ENCODE assay signal across 19 cellular contexts in genomic region chr1:2155147-2155598, GRCh38.
"Had no signal": no experiment of that assay in that cellular context is flagged by ENCODE, and none has a peak within 500 bp of the region (broad histone marks: within the 10 kb centered on the region; RNA-seq: fewer than 3 reads in every experiment).

No MANE protein-coding gene starts in this region.

- H3K4me3 Mint-ChIP-seq: activated CD4-positive, alpha-beta T cell treated with anti-CD3 and anti-CD28 coated beads, Interleukin-2, amount 10 ng/mL, durations not matched to agents 24 days and 14 days; activated CD8-positive, alpha-beta T cell treated with anti-CD3 and anti-CD28 coated beads for 36 hours; activated naive CD4-positive, alpha-beta T cell treated with anti-CD3 and anti-CD28 coated beads, Interleukin-2, amount 50 U/mL, for 24 hours; stimulated activated memory B cell treated with anti-CD40 and anti-IgM and Interleukin-4, amounts not matched to agents 10 μg/mL and 1 μg/mL and 100 μg/mL, for 72 hours had no signal

- DNase-seq: activated CD4-positive, alpha-beta T cell treated with anti-CD3 and anti-CD28 coated beads, Interleukin-2, amount 10 ng/mL, durations not matched to agents 24 days and 14 days; activated CD8-positive, alpha-beta T cell treated with anti-CD3 and anti-CD28 coated beads for 36 hours; activated T-cell treated with anti-CD3 and anti-CD28 coated beads, Interleukin-2, amount 50 U/mL, for 1 hour; body of pancreas; central memory CD4-positive, alpha-beta T cell; gastrocnemius medialis; heart left ventricle; kidney glomerular epithelial cell; left ventricle myocardium inferior; ovary; psoas muscle; stimulated activated CD4-positive, alpha-beta T cell treated with anti-CD3 and anti-CD28 coated beads, Interleukin-4, amount 100 ng/mL, for 1 hour; T1000 had no signal

- H3K36me3 ChIP-seq: gastrocnemius medialis, heart left ventricle, left ventricle myocardium inferior, ovary, thoracic aorta had no signal

- H3K4me1 ChIP-seq: body of pancreas, gastrocnemius medialis, psoas muscle had no signal

- H3K9me3 ChIP-seq: body of pancreas, gastrocnemius medialis, heart left ventricle, left ventricle myocardium inferior, ovary, psoas muscle, thoracic aorta had no signal

- H3K4me1 Mint-ChIP-seq: stimulated activated memory B cell treated with anti-CD40 and anti-IgM and Interleukin-4, amounts not matched to agents 10 μg/mL and 1 μg/mL and 100 μg/mL, for 72 hours had no signal

- H3K27me3 Mint-ChIP-seq: activated CD4-positive, alpha-beta T cell treated with anti-CD3 and anti-CD28 coated beads, Interleukin-2, amount 10 ng/mL, durations not matched to agents 24 days and 14 days; activated CD8-positive, alpha-beta T cell treated with anti-CD3 and anti-CD28 coated beads for 36 hours; activated naive CD4-positive, alpha-beta T cell treated with anti-CD3 and anti-CD28 coated beads, Interleukin-2, amount 50 U/mL, for 24 hours; stimulated activated memory B cell treated with anti-CD40 and anti-IgM and Interleukin-4, amounts not matched to agents 10 μg/mL and 1 μg/mL and 100 μg/mL, for 72 hours had no signal

- H3K4me3 ChIP-seq: body of pancreas, coronary artery, gastrocnemius medialis, left ventricle myocardium inferior, ovary, psoas muscle, smooth muscle cell, thoracic aorta had no signal

- ATAC-seq: activated CD8-positive, alpha-beta T cell treated with anti-CD3 and anti-CD28 coated beads for 36 hours; body of pancreas; psoas muscle; sciatic nerve; stimulated activated memory B cell treated with anti-CD40 and anti-IgM and Interleukin-4, amounts not matched to agents 10 μg/mL and 1 μg/mL and 100 μg/mL, for 72 hours had no signal

- H3K4me2 ChIP-seq: smooth muscle cell had no signal

- H3K27ac Mint-ChIP-seq: activated CD4-positive, alpha-beta T cell treated with anti-CD3 and anti-CD28 coated beads, Interleukin-2, amount 10 ng/mL, durations not matched to agents 24 days and 14 days; activated CD8-positive, alpha-beta T cell treated with anti-CD3 and anti-CD28 coated beads for 36 hours; activated naive CD4-positive, alpha-beta T cell treated with anti-CD3 and anti-CD28 coated beads, Interleukin-2, amount 50 U/mL, for 24 hours; stimulated activated memory B cell treated with anti-CD40 and anti-IgM and Interleukin-4, amounts not matched to agents 10 μg/mL and 1 μg/mL and 100 μg/mL, for 72 hours had no signal

- H3K27ac ChIP-seq: body of pancreas, coronary artery, gastrocnemius medialis, heart left ventricle, left ventricle myocardium inferior, ovary, psoas muscle, thoracic aorta had no signal

- H3K27me3 ChIP-seq: body of pancreas, heart left ventricle, ovary had no signal

- H3K9me3 Mint-ChIP-seq: activated CD8-positive, alpha-beta T cell treated with anti-CD3 and anti-CD28 coated beads for 36 hours; activated naive CD4-positive, alpha-beta T cell treated with anti-CD3 and anti-CD28 coated beads, Interleukin-2, amount 50 U/mL, for 24 hours had no signal
